ENCODE assay signal across 3 cellular contexts in genomic region chr4:41921476-41921875, GRCh38.
TF ChIP-seq lines count a peak whose summit lies in the region.

No MANE protein-coding gene starts in this region.

TF ChIP-seq in GM23338, 12 proteins besides CTCF, POLR2A, EP300 and RAD21:
- peak; percentile 82 for TF ChIP-seq NANOG (IDR thresholded peaks at IDR 0.05; ENCODE audit: borderline replicate concordance)
- TF ChIP-seq, protein P1, sequence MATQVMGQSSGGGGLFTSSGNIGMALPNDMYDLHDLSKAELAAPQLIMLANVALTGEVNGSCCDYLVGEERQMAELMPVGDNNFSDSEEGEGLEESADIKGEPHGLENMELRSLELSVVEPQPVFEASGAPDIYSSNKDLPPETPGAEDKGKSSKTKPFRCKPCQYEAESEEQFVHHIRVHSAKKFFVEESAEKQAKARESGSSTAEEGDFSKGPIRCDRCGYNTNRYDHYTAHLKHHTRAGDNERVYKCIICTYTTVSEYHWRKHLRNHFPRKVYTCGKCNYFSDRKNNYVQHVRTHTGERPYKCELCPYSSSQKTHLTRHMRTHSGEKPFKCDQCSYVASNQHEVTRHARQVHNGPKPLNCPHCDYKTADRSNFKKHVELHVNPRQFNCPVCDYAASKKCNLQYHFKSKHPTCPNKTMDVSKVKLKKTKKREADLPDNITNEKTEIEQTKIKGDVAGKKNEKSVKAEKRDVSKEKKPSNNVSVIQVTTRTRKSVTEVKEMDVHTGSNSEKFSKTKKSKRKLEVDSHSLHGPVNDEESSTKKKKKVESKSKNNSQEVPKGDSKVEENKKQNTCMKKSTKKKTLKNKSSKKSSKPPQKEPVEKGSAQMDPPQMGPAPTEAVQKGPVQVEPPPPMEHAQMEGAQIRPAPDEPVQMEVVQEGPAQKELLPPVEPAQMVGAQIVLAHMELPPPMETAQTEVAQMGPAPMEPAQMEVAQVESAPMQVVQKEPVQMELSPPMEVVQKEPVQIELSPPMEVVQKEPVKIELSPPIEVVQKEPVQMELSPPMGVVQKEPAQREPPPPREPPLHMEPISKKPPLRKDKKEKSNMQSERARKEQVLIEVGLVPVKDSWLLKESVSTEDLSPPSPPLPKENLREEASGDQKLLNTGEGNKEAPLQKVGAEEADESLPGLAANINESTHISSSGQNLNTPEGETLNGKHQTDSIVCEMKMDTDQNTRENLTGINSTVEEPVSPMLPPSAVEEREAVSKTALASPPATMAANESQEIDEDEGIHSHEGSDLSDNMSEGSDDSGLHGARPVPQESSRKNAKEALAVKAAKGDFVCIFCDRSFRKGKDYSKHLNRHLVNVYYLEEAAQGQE (IDR thresholded peaks at IDR 0.05; ENCODE audit: unreplicated experiment): no peak

TF ChIP-seq in WTC11, 78 proteins besides CTCF, POLR2A, EP300 and RAD21:
- TF ChIP-seq ELF4 (CRISPR knock-in tag; IDR thresholded peaks at IDR 0.05; ENCODE audit: low read depth): no peak
- TF ChIP-seq, protein P2, sequence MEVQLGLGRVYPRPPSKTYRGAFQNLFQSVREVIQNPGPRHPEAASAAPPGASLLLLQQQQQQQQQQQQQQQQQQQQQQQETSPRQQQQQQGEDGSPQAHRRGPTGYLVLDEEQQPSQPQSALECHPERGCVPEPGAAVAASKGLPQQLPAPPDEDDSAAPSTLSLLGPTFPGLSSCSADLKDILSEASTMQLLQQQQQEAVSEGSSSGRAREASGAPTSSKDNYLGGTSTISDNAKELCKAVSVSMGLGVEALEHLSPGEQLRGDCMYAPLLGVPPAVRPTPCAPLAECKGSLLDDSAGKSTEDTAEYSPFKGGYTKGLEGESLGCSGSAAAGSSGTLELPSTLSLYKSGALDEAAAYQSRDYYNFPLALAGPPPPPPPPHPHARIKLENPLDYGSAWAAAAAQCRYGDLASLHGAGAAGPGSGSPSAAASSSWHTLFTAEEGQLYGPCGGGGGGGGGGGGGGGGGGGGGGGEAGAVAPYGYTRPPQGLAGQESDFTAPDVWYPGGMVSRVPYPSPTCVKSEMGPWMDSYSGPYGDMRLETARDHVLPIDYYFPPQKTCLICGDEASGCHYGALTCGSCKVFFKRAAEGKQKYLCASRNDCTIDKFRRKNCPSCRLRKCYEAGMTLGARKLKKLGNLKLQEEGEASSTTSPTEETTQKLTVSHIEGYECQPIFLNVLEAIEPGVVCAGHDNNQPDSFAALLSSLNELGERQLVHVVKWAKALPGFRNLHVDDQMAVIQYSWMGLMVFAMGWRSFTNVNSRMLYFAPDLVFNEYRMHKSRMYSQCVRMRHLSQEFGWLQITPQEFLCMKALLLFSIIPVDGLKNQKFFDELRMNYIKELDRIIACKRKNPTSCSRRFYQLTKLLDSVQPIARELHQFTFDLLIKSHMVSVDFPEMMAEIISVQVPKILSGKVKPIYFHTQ (CRISPR knock-in tag; IDR thresholded peaks at IDR 0.05): no peak
- no peak for TF ChIP-seq USF2 (CRISPR knock-in tag; IDR thresholded peaks at IDR 0.05)
- TF ChIP-seq, protein P3, sequence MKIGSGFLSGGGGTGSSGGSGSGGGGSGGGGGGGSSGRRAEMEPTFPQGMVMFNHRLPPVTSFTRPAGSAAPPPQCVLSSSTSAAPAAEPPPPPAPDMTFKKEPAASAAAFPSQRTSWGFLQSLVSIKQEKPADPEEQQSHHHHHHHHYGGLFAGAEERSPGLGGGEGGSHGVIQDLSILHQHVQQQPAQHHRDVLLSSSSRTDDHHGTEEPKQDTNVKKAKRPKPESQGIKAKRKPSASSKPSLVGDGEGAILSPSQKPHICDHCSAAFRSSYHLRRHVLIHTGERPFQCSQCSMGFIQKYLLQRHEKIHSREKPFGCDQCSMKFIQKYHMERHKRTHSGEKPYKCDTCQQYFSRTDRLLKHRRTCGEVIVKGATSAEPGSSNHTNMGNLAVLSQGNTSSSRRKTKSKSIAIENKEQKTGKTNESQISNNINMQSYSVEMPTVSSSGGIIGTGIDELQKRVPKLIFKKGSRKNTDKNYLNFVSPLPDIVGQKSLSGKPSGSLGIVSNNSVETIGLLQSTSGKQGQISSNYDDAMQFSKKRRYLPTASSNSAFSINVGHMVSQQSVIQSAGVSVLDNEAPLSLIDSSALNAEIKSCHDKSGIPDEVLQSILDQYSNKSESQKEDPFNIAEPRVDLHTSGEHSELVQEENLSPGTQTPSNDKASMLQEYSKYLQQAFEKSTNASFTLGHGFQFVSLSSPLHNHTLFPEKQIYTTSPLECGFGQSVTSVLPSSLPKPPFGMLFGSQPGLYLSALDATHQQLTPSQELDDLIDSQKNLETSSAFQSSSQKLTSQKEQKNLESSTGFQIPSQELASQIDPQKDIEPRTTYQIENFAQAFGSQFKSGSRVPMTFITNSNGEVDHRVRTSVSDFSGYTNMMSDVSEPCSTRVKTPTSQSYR (CRISPR knock-in tag; IDR thresholded peaks at IDR 0.05): no peak
- TF ChIP-seq ZNF396 (CRISPR knock-in tag; IDR thresholded peaks at IDR 0.05; ENCODE audit: borderline replicate concordance): no peak
- no peak for TF ChIP-seq NFATC4 (CRISPR knock-in tag; IDR thresholded peaks at IDR 0.05)
- no peak for TF ChIP-seq HMGA2 (CRISPR knock-in tag; IDR thresholded peaks at IDR 0.05)
- no peak for TF ChIP-seq GRHL2 (CRISPR knock-in tag; IDR thresholded peaks at IDR 0.05; ENCODE audit: insufficient replicate concordance, severe bottlenecking)
- TF ChIP-seq ESRRA (CRISPR knock-in tag; IDR thresholded peaks at IDR 0.05; ENCODE audit: borderline replicate concordance): no peak
- no peak for TF ChIP-seq ZNF423 (CRISPR knock-in tag; IDR thresholded peaks at IDR 0.05)
- TF ChIP-seq ATF2 (CRISPR knock-in tag; IDR thresholded peaks at IDR 0.05; ENCODE audit: borderline replicate concordance, low read depth): no peak
- no peak for TF ChIP-seq E2F5 (CRISPR knock-in tag; IDR thresholded peaks at IDR 0.05)
- no peak for TF ChIP-seq FOXP1 (CRISPR knock-in tag; IDR thresholded peaks at IDR 0.05; ENCODE audit: borderline replicate concordance)
- no peak for TF ChIP-seq TEAD4 (CRISPR knock-in tag; IDR thresholded peaks at IDR 0.05)

TF ChIP-seq in H1, 55 proteins besides CTCF, POLR2A, EP300 and RAD21:
- TF ChIP-seq NANOG (IDR thresholded peaks at IDR 0.05; ENCODE audit: insufficient read depth, low read depth, low read length, poor library complexity, severe bottlenecking) (peak; percentile 44), TCF12 (IDR thresholded peaks at IDR 0.05; ENCODE audit: low read depth, low read length) (no peak)
